In genomic region chrX:117325706-117326105, GRCh38 we compare ENCODE assay signal across 36 cellular contexts.
"Had no signal": no experiment of that assay in that cellular context is flagged by ENCODE, and none has a peak within 500 bp of the region (broad histone marks: within the 10 kb centered on the region; RNA-seq: fewer than 3 reads in every experiment).

No MANE protein-coding gene starts in this region.

- DNase-seq: activated B cell treated with CpG ODN at 0.5 μM for 24 hours; activated CD4-positive, alpha-beta memory T cell treated with anti-CD3 and anti-CD28 coated beads for 36 hours; activated CD4-positive, alpha-beta T cell treated with anti-CD3 and anti-CD28 coated beads for 4 hours; activated CD4-positive, alpha-beta T cell treated with anti-CD3 and anti-CD28 coated beads, Interleukin-2, amount 10 ng/mL, durations not matched to agents 24 days and 14 days; activated CD4-positive, alpha-beta T cell treated with anti-CD3 and anti-CD28 coated beads, Interleukin-2, amount 50 U/mL, for 1 hour; activated CD4-positive, alpha-beta T cell treated with anti-CD3 and anti-CD28 coated beads, Interleukin-2, amount 50 U/mL, for 4 hours; activated CD4-positive, CD25-positive, alpha-beta regulatory T cell treated with anti-CD3 and anti-CD28 coated beads, Interleukin-2, amount 50 U/mL, for 72 hours; activated CD8-positive, alpha-beta memory T cell treated with anti-CD3 and anti-CD28 coated beads, Interleukin-2, amount 50 U/mL, for 4 hours; activated CD8-positive, alpha-beta T cell treated with anti-CD3 and anti-CD28 coated beads for 36 hours; activated effector memory CD4-positive, alpha-beta T cell treated with anti-CD3 and anti-CD28 coated beads, Interleukin-2, amount 50 U/mL, for 16 hours; activated gamma-delta T cell treated with Interleukin-2 at 50 U/mL for 16 hours; activated naive CD4-positive, alpha-beta T cell; activated naive CD4-positive, alpha-beta T cell treated with anti-CD3 and anti-CD28 coated beads for 36 hours; activated naive CD4-positive, alpha-beta T cell treated with anti-CD3 and anti-CD28 coated beads, Interleukin-2, amount 50 U/mL, for 16 hours; activated naive CD8-positive, alpha-beta T cell treated with anti-CD3 and anti-CD28 coated beads for 36 hours; activated T-cell treated with anti-CD3 and anti-CD28 coated beads for 4 hours; activated T-cell treated with anti-CD3 and anti-CD28 coated beads, Interleukin-2, amount 50 U/mL, for 1 hour; activated T-cell treated with anti-CD3 and anti-CD28 coated beads, Interleukin-2, amount 50 U/mL, for 4 hours; activated T-cell treated with anti-CD3 and anti-CD28 coated beads, Interleukin-2, amount 50 U/mL, for 72 hours; adrenal gland; amniotic stem cell; body of pancreas; brain microvascular endothelial cell; caudate nucleus; cerebellar nuclear complex; T-helper 1 cell; T-helper 2 cell; T-helper 9 cell had no signal

- H3K36me3 Mint-ChIP-seq: activated CD4-positive, alpha-beta memory T cell treated with anti-CD3 and anti-CD28 coated beads for 36 hours; activated naive CD4-positive, alpha-beta T cell treated with anti-CD3 and anti-CD28 coated beads, Interleukin-2, amount 50 U/mL, for 72 hours; activated naive CD8-positive, alpha-beta T cell treated with anti-CD3 and anti-CD28 coated beads for 36 hours had no signal

- H3K4me3 ChIP-seq: adrenal gland, body of pancreas, breast epithelium had no signal

- H3K27me3 Mint-ChIP-seq: activated B cell treated with CpG ODN at 0.5 μM for 24 hours; activated CD4-positive, alpha-beta memory T cell treated with anti-CD3 and anti-CD28 coated beads for 36 hours; activated CD4-positive, alpha-beta T cell treated with anti-CD3 and anti-CD28 coated beads, Interleukin-2, amount 10 ng/mL, durations not matched to agents 24 days and 14 days; activated CD8-positive, alpha-beta T cell treated with anti-CD3 and anti-CD28 coated beads for 36 hours; activated naive CD8-positive, alpha-beta T cell treated with anti-CD3 and anti-CD28 coated beads for 36 hours; activated T-helper 17 cell treated with anti-CD3 and anti-CD28 coated beads, Interleukin-2, amount 50 U/mL, for 72 hours; central memory CD8-positive, alpha-beta T cell had no signal

- H3K27ac Mint-ChIP-seq: activated B cell treated with CpG ODN at 0.5 μM for 24 hours; activated CD4-positive, alpha-beta memory T cell treated with anti-CD3 and anti-CD28 coated beads for 36 hours; activated CD4-positive, alpha-beta T cell treated with anti-CD3 and anti-CD28 coated beads, Interleukin-2, amount 10 ng/mL, durations not matched to agents 24 days and 14 days; activated CD8-positive, alpha-beta T cell treated with anti-CD3 and anti-CD28 coated beads for 36 hours; activated naive CD4-positive, alpha-beta T cell treated with anti-CD3 and anti-CD28 coated beads for 36 hours; activated naive CD4-positive, alpha-beta T cell treated with anti-CD3 and anti-CD28 coated beads, Interleukin-2, amount 50 U/mL, for 72 hours; activated naive CD8-positive, alpha-beta T cell treated with anti-CD3 and anti-CD28 coated beads for 36 hours; activated T-cell treated with anti-CD3 and anti-CD28 coated beads, Interleukin-2, amount 50 U/mL, for 72 hours; activated T-helper 1 cell treated with anti-CD3 and anti-CD28 coated beads, Interleukin-12 subunit alpha, Interleukin-12 subunit beta, Interleukin-2, Interleukin-4 antibody, amounts not matched to agents 30 ng/mL and 10 ng/mL and 1 ng/mL, durations not matched to agents 14 hours and 24 hours and 36 hours; activated T-helper 17 cell treated with anti-CD3 and anti-CD28 coated beads, Interleukin-2, amount 50 U/mL, for 72 hours; T-helper 1 cell treated with Interleukin-12 subunit alpha and Interleukin-12 subunit beta and Interleukin-4 antibody, amounts not matched to agents 30 μg/mL and 1 μg/mL, for 36 hours; T-helper 2 cell treated with Interferon-gamma antibody and Interleukin-4, amounts not matched to agents 5 μg/mL and 100 μg/mL, for 36 hours had no signal

- H3K4me1 ChIP-seq: adrenal gland, body of pancreas, breast epithelium had no signal

- ATAC-seq: activated CD8-positive, alpha-beta T cell treated with anti-CD3 and anti-CD28 coated beads for 36 hours; activated naive CD4-positive, alpha-beta T cell treated with anti-CD3 and anti-CD28 coated beads, Interleukin-2, amount 50 U/mL, for 72 hours; activated T-cell treated with anti-CD3 and anti-CD28 coated beads, Interleukin-2, amount 50 U/mL, for 4 hours; activated T-cell treated with anti-CD3 and anti-CD28 coated beads, Interleukin-2, amount 50 U/mL, for 72 hours; activated T-helper 17 cell treated with anti-CD3 and anti-CD28 coated beads, Interleukin-2, amount 50 U/mL, for 72 hours; body of pancreas had no signal

- H3K4me1 Mint-ChIP-seq: activated B cell treated with CpG ODN at 0.5 μM for 24 hours; activated CD4-positive, alpha-beta T cell treated with anti-CD3 and anti-CD28 coated beads, Interleukin-2, amount 10 ng/mL, durations not matched to agents 24 days and 14 days; activated naive CD8-positive, alpha-beta T cell treated with anti-CD3 and anti-CD28 coated beads for 36 hours; activated T-helper 17 cell treated with anti-CD3 and anti-CD28 coated beads, Interleukin-2, amount 50 U/mL, for 72 hours; central memory CD8-positive, alpha-beta T cell had no signal

- H3K27me3 ChIP-seq: adrenal gland, body of pancreas, brain microvascular endothelial cell had no signal

- H3K36me3 ChIP-seq: adrenal gland, brain microvascular endothelial cell, breast epithelium had no signal

- H3K9me3 Mint-ChIP-seq: activated CD4-positive, alpha-beta T cell treated with anti-CD3 and anti-CD28 coated beads, Interleukin-2, amount 10 ng/mL, durations not matched to agents 24 days and 14 days; activated naive CD4-positive, alpha-beta T cell treated with anti-CD3 and anti-CD28 coated beads for 36 hours; activated naive CD8-positive, alpha-beta T cell treated with anti-CD3 and anti-CD28 coated beads for 36 hours; activated T-helper 1 cell treated with anti-CD3 and anti-CD28 coated beads, Interleukin-12 subunit alpha, Interleukin-12 subunit beta, Interleukin-2, Interleukin-4 antibody, amounts not matched to agents 30 ng/mL and 10 ng/mL and 1 ng/mL, durations not matched to agents 14 hours and 24 hours and 36 hours had no signal

- H3K9me3 ChIP-seq: adrenal gland, body of pancreas had no signal

- H3K4me3 Mint-ChIP-seq: activated B cell treated with CpG ODN at 0.5 μM for 24 hours; activated CD4-positive, alpha-beta memory T cell treated with anti-CD3 and anti-CD28 coated beads for 36 hours; activated CD4-positive, alpha-beta T cell treated with anti-CD3 and anti-CD28 coated beads, Interleukin-2, amount 10 ng/mL, durations not matched to agents 24 days and 14 days; activated CD8-positive, alpha-beta T cell treated with anti-CD3 and anti-CD28 coated beads for 36 hours; activated naive CD4-positive, alpha-beta T cell treated with anti-CD3 and anti-CD28 coated beads for 36 hours; activated naive CD8-positive, alpha-beta T cell treated with anti-CD3 and anti-CD28 coated beads for 36 hours; activated T-cell treated with anti-CD3 and anti-CD28 coated beads, Interleukin-2, amount 50 U/mL, for 4 hours; activated T-cell treated with anti-CD3 and anti-CD28 coated beads, Interleukin-2, amount 50 U/mL, for 72 hours; activated T-helper 1 cell treated with anti-CD3 and anti-CD28 coated beads, Interleukin-12 subunit alpha, Interleukin-12 subunit beta, Interleukin-2, Interleukin-4 antibody, amounts not matched to agents 30 ng/mL and 10 ng/mL and 1 ng/mL, durations not matched to agents 14 hours and 24 hours and 36 hours; activated T-helper 17 cell treated with anti-CD3 and anti-CD28 coated beads, Interleukin-2, amount 50 U/mL, for 72 hours; central memory CD8-positive, alpha-beta T cell; T-helper 1 cell treated with Interleukin-12 subunit alpha and Interleukin-12 subunit beta and Interleukin-4 antibody, amounts not matched to agents 30 μg/mL and 1 μg/mL, for 36 hours; T-helper 2 cell treated with Interferon-gamma antibody and Interleukin-4, amounts not matched to agents 5 μg/mL and 100 μg/mL, for 36 hours had no signal

- H3K27ac ChIP-seq: adrenal gland, body of pancreas, brain microvascular endothelial cell, breast epithelium, VCaP had no signal
